In the genomic region with DNA sequence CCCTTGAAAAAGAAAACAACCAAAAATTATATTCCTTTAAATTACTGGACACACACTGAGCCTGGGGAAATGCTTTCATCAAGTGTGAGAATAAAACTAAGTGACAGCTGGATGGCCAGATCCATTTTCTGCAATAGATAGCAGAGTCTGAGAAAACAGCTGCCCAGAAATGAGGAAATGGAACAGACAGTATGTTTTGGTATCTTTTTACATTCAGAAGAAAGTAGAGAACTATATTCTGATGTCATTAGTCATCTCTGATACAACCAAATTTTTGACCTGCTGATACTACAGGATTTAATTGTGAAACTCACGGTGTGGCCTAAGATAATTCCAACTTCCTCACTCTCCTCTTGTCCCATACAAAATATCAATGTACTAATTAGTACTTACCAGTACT, we compare ENCODE assay signal across 11 cellular contexts.
DNase-seq lines count a peak whose midpoint lies in the region; ATAC-seq and TF ChIP-seq lines count a peak whose summit lies in the region.
"Had no signal": no experiment of that assay in that cellular context is flagged by ENCODE, and none has a peak within 500 bp of the region (broad histone marks: within the 10 kb centered on the region; RNA-seq: fewer than 3 reads in every experiment).

No MANE protein-coding gene starts in this region.

- POLR2A ChIA-PET in PC-9 (lab: Charles Lee; ENCODE audit: unreplicated experiment) = no interaction called here

- H3K27me3 ChIP-seq in PC-9 (ENCODE audit: insufficient read depth, low read depth) = no peaks in the 10 kb centered on the region

- H4K20me1 ChIP-seq in PC-9 (ENCODE audit: insufficient read depth) = peaks cover 36% of the 10 kb centered on the region

- peaks cover 45% of the 10 kb centered on the region for H3K36me3 Mint-ChIP-seq in nephron (ENCODE audit: low read depth)

- H3K9me3 ChIP-seq in PC-9 (ENCODE audit: insufficient read depth, low read depth) = no peaks in the 10 kb centered on the region
- H3K9me3 ChIP-seq: gastrocnemius medialis had no signal

- no TSS peak for BruUV-seq in PC-9 (replicated peaks; lab: Mats Ljungman, UMichigan)

- H3F3A ChIP-seq in PC-9 (ENCODE audit: insufficient read depth, low read depth) = peaks cover 80% of the 10 kb centered on the region

- CTCF ChIA-PET in PC-9 (lab: Charles Lee) = no interaction called here

- H3K79me2 ChIP-seq in PC-9 (ENCODE audit: low read depth) = peaks cover 91% of the 10 kb centered on the region

- H3K9me2 ChIP-seq in PC-9 (ENCODE audit: insufficient read depth) = no peaks in the 10 kb centered on the region

- no peaks in the 10 kb centered on the region for H3K27me3 Mint-ChIP-seq in nephron (ENCODE audit: low read depth)

- peak overlapping the region; percentile 31 for H3K27ac ChIP-seq in PC-9
- H3K27ac ChIP-seq: gastrocnemius medialis had no signal

- H3K36me3 ChIP-seq in PC-9 (ENCODE audit: low read depth) = peaks cover 9% of the 10 kb centered on the region; the same call in 1 of the 2 replicates
- H3K36me3 ChIP-seq: gastrocnemius medialis had no signal

- peaks cover 46% of the 10 kb centered on the region for H3K4me1 Mint-ChIP-seq in nephron

- H3K4me3 Mint-ChIP-seq in nephron = no peak overlapping the region

- no peaks in the 10 kb centered on the region for H3K9me3 Mint-ChIP-seq in nephron

- no peak overlapping the region for H3K4me2 ChIP-seq in PC-9

- peaks cover 12% of the 10 kb centered on the region; the same call in 1 of the 2 replicates for H3K4me1 ChIP-seq in PC-9 (replicated peaks; ENCODE audit: insufficient read depth)
- H3K4me1 ChIP-seq: gastrocnemius medialis had no signal

- intact Hi-C loops in PC-9 (cut with micrococcal nuclease; ENCODE audit: unreplicated experiment) = no loop called here

- DNase-seq in PC-9 (no peak), NCI-H748 (lab: John Stamatoyannopoulos, UW; ENCODE audit: unreplicated experiment) (no peak), NCI-H774 (lab: John Stamatoyannopoulos, UW) (no peak), NCI-H510A treated with DMSO at 0.1 percent for 48 hours (lab: John Stamatoyannopoulos, UW) (no peak)
- DNase-seq: activated effector memory CD4-positive, alpha-beta T cell treated with anti-CD3 and anti-CD28 coated beads, Interleukin-2, amount 50 U/mL, for 16 hours; gastrocnemius medialis; posterior cingulate gyrus had no signal

- peak overlapping the region; percentile 71 to 89 (median 82) for H3K27ac Mint-ChIP-seq in nephron

- no peak for TF ChIP-seq CTCF in PC-9 (conservative IDR thresholded peaks at IDR 0.05)
- no peak for TF ChIP-seq CTCF in nephron (IDR thresholded peaks at IDR 0.05; ENCODE audit: unreplicated experiment in 3 of 3)

- ATAC-seq in GM19035 (IDR thresholded peaks at IDR 0.05; ENCODE audit: unreplicated experiment) (peak; percentile 81), HG02870 (IDR thresholded peaks at IDR 0.05; ENCODE audit: unreplicated experiment) (peak; percentile 92), HG02970 (IDR thresholded peaks at IDR 0.05; ENCODE audit: low FRiP score, unreplicated experiment) (no peak)
- ATAC-seq: gastrocnemius medialis had no signal

- H3K4me3 ChIP-seq in PC-9 = no peak overlapping the region
- H3K4me3 ChIP-seq: gastrocnemius medialis had no signal

- H2AFZ ChIP-seq in PC-9 = no peak overlapping the region
